In genomic region chr22:39248254-39248653, GRCh38 we compare ENCODE assay signal across 28 cellular contexts.
"Had no signal": no experiment of that assay in that cellular context is flagged by ENCODE, and none has a peak within 500 bp of the region (broad histone marks: within the 10 kb centered on the region; RNA-seq: fewer than 3 reads in every experiment).

No MANE protein-coding gene starts in this region.

- H3K27me3 ChIP-seq: breast epithelium, right atrium auricular region, thyroid gland had no signal

- H3K4me3 Mint-ChIP-seq: activated CD4-positive, alpha-beta memory T cell treated with anti-CD3 and anti-CD28 coated beads for 36 hours; activated CD4-positive, alpha-beta T cell treated with anti-CD3 and anti-CD28 coated beads, Interleukin-2, amount 10 ng/mL, durations not matched to agents 24 days and 14 days; activated naive CD4-positive, alpha-beta T cell treated with anti-CD3 and anti-CD28 coated beads, Interleukin-2, amount 10 ng/mL, durations not matched to agents 7 days and 5 days; activated T-helper 1 cell treated with anti-CD3 and anti-CD28 coated beads, Interleukin-12 subunit alpha, Interleukin-12 subunit beta, Interleukin-2, Interleukin-4 antibody, amounts not matched to agents 30 ng/mL and 10 ng/mL and 1 ng/mL, durations not matched to agents 14 hours and 24 hours and 36 hours; natural killer cell; neural progenitor cell had no signal

- H3K36me3 ChIP-seq: breast epithelium, heart right ventricle, left lung, lower lobe of right lung, neural progenitor cell, right atrium auricular region, stomach, thyroid gland, upper lobe of left lung had no signal

- H3K9me3 ChIP-seq: breast epithelium, heart right ventricle, left lung, lower lobe of right lung, right atrium auricular region, stomach, thyroid gland, upper lobe of left lung had no signal

- H3K9ac ChIP-seq: neural progenitor cell had no signal

- H3K27ac Mint-ChIP-seq: activated CD4-positive, alpha-beta memory T cell treated with anti-CD3 and anti-CD28 coated beads for 36 hours; activated CD4-positive, alpha-beta T cell treated with anti-CD3 and anti-CD28 coated beads, Interleukin-2, amount 10 ng/mL, durations not matched to agents 24 days and 14 days; activated naive CD4-positive, alpha-beta T cell treated with anti-CD3 and anti-CD28 coated beads, Interleukin-2, amount 10 ng/mL, durations not matched to agents 7 days and 5 days; activated T-helper 1 cell treated with anti-CD3 and anti-CD28 coated beads, Interleukin-12 subunit alpha, Interleukin-12 subunit beta, Interleukin-2, Interleukin-4 antibody, amounts not matched to agents 30 ng/mL and 10 ng/mL and 1 ng/mL, durations not matched to agents 14 hours and 24 hours and 36 hours; natural killer cell; neural progenitor cell; stimulated activated naive B cell treated with anti-CD40 and anti-IgM and Interleukin-4, amounts not matched to agents 10 μg/mL and 1 μg/mL and 100 μg/mL, for 72 hours had no signal

- H3K36me3 Mint-ChIP-seq: activated CD4-positive, alpha-beta memory T cell treated with anti-CD3 and anti-CD28 coated beads for 36 hours; natural killer cell; neural progenitor cell; stimulated activated naive B cell treated with anti-CD40 and anti-IgM and Interleukin-4, amounts not matched to agents 10 μg/mL and 1 μg/mL and 100 μg/mL, for 72 hours had no signal

- H2AFZ ChIP-seq: neural progenitor cell had no signal

- H3K9me3 Mint-ChIP-seq: activated CD4-positive, alpha-beta memory T cell treated with anti-CD3 and anti-CD28 coated beads for 36 hours; activated CD4-positive, alpha-beta T cell treated with anti-CD3 and anti-CD28 coated beads, Interleukin-2, amount 10 ng/mL, durations not matched to agents 24 days and 14 days; activated naive CD4-positive, alpha-beta T cell treated with anti-CD3 and anti-CD28 coated beads, Interleukin-2, amount 10 ng/mL, durations not matched to agents 7 days and 5 days; activated T-helper 1 cell treated with anti-CD3 and anti-CD28 coated beads, Interleukin-12 subunit alpha, Interleukin-12 subunit beta, Interleukin-2, Interleukin-4 antibody, amounts not matched to agents 30 ng/mL and 10 ng/mL and 1 ng/mL, durations not matched to agents 14 hours and 24 hours and 36 hours; natural killer cell; neural progenitor cell; stimulated activated naive B cell treated with anti-CD40 and anti-IgM and Interleukin-4, amounts not matched to agents 10 μg/mL and 1 μg/mL and 100 μg/mL, for 72 hours had no signal

- H3K4me3 ChIP-seq: breast epithelium, heart right ventricle, left lung, lower lobe of right lung, neural progenitor cell, right atrium auricular region, stomach, thyroid gland, upper lobe of left lung had no signal

- ATAC-seq: heart right ventricle; left lung; lower lobe of right lung; natural killer cell; stimulated activated naive B cell treated with anti-CD40 and anti-IgM and Interleukin-4, amounts not matched to agents 10 μg/mL and 1 μg/mL and 100 μg/mL, for 72 hours had no signal

- H3K27ac ChIP-seq: breast epithelium, heart right ventricle, left lung, lower lobe of right lung, neural progenitor cell, right atrium auricular region, stomach, thyroid gland had no signal

- DNase-seq: activated CD4-positive, alpha-beta memory T cell treated with anti-CD3 and anti-CD28 coated beads for 36 hours; activated CD4-positive, alpha-beta T cell treated with anti-CD3 and anti-CD28 coated beads, Interleukin-2, amount 10 ng/mL, durations not matched to agents 24 days and 14 days; activated CD4-positive, CD25-positive, alpha-beta regulatory T cell treated with anti-CD3 and anti-CD28 coated beads, Interleukin-2, amount 50 U/mL, for 72 hours; activated CD8-positive, alpha-beta memory T cell treated with anti-CD3 and anti-CD28 coated beads, Interleukin-2, amount 50 U/mL, for 4 hours; activated gamma-delta T cell; activated naive CD4-positive, alpha-beta T cell treated with anti-CD3 and anti-CD28 coated beads, Interleukin-2, amount 10 ng/mL, durations not matched to agents 7 days and 5 days; activated T-cell treated with anti-CD3 and anti-CD28 coated beads, Interleukin-2, amount 50 U/mL, for 1 hour; amygdala; central memory CD4-positive, alpha-beta T cell; effector memory CD4-positive, alpha-beta T cell; erythroblast; heart right ventricle; kidney glomerular epithelial cell; left lung; lower lobe of right lung; mesenchymal stem cell; natural killer cell; stimulated activated CD4-positive, alpha-beta T cell treated with anti-CD3 and anti-CD28 coated beads, Interleukin-15, amount 100 ng/mL, for 24 hours; stimulated activated CD4-positive, alpha-beta T cell treated with anti-CD3 and anti-CD28 coated beads, Interleukin-2, amount 100 ng/mL, for 24 hours; stimulated activated naive B cell treated with anti-CD40 and anti-IgM and Interleukin-4, amounts not matched to agents 10 μg/mL and 1 μg/mL and 100 μg/mL, for 72 hours; stomach; T-helper 2 cell; thyroid gland; upper lobe of left lung had no signal

- H3K4me2 ChIP-seq: neural progenitor cell had no signal
